Comparison of ENCODE assay signal across 8 cellular contexts in the genomic region with DNA sequence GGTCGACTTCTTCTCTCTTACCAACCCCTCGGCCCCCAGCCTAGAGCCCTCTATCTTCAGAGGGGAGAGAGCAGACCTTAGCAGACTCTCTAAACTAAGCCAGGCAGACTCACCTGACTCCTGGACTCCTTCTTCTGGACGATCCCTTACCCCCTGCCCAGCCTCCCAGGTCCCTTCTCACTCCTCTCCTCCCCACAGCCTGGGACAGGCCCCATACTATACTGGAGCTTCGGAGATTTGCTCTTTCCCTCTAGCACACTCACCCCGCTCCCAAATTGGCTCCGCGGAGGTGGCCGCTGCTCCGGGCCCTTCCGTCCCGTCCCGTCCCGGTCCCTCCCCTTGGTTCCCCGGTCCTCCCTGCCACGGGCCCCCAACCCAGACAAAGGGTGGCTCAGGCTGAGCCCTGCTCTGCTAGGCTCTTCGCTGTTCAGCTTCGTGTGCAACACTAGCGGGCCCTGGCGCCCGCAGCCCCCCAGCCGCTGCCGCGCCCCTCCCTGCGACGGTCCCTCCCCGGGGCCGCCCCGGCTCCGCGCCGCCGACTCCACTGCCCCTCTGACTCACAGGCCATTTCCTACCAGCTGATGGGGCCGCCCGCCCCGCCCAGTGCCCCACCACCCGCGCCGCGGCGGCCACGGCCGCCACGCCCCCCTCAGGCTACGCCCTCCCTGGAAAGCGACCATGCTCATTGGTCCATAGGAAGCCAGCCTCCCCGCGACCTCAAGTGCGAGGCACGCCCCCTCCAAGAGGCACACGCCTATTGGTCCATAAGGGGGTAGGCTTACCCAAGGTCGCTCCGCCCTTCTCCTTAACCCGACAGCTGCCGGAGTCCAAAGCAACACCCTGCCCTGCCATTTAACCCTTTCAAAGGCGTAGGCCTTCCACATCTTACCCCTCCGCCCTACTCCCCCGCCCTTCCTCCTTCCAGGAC. TPM values are rescaled to one million over a fixed set of nuclear protein-coding genes. Genes with fewer than 3 reads are reported as not detected.
DNase-seq lines count a peak whose midpoint lies in the region; ATAC-seq, FAIRE-seq and TF ChIP-seq lines count a peak whose summit lies in the region.

No MANE protein-coding gene starts in this region.

- peak; percentile 99 for DNase-seq in A673 (ENCODE audit: low spot score)
- DNase-seq in NCI-H2196 treated with DMSO at 0.1 percent for 48 hours (lab: John Stamatoyannopoulos, UW; ENCODE audit: unreplicated experiment) = peak; percentile 95
- DNase-seq in bronchial epithelial cell (ENCODE audit: low read depth) = peak; percentile 95
- peak; percentile 95 for DNase-seq in iPS-NIHi7 (ENCODE audit: extremely low spot score)
- peak; percentile 99 for DNase-seq in small intestine

- POLR2A ChIA-PET in A673 (lab: Charles Lee; ENCODE audit: low non-redundant PET) = interaction anchor here (0.7 kb wide), 1 partner anchor 8 kb away, joined by 4 read pairs; the partner anchor contains the start of gene STOML2

- no TSS peak for BruUV-seq in A673 (replicated peaks; lab: Mats Ljungman, UMichigan)

- no peaks in the 10 kb centered on the region for H3K9me3 ChIP-seq in A673 (ENCODE audit: low read depth, low read length, poor library complexity, severe bottlenecking)
- H3K9me3 ChIP-seq in small intestine (ENCODE audit: control insufficient read depth, low read depth) = no peaks in the 10 kb centered on the region

- CTCF ChIA-PET in A673 (lab: Charles Lee) = no interaction called here

- ATAC-seq in GM18870 (IDR thresholded peaks at IDR 0.05; ENCODE audit: unreplicated experiment) (peak; percentile 62), HG03139 (IDR thresholded peaks at IDR 0.05; ENCODE audit: unreplicated experiment) (peak; percentile 61)

- TF ChIP-seq CTCF in A673 (conservative IDR thresholded peaks at IDR 0.05; ENCODE audit: low read depth, low read length) (no peak), WI38 (IDR thresholded peaks at IDR 0.05; ENCODE audit: low read depth, low read length) (no peak), bronchial epithelial cell (IDR thresholded peaks at IDR 0.05; ENCODE audit: insufficient read depth, low read length, severe bottlenecking) (no peak)

- peak overlapping the region; percentile 78 for H3K27ac ChIP-seq in A673 (ENCODE audit: low read depth, low read length, poor library complexity, severe bottlenecking)
- H3K27ac ChIP-seq in small intestine (ENCODE audit: low read depth in 1 of 2, low read length in 1 of 2) = peak overlapping the region; percentile 78 to 83

- intact Hi-C loops in A673 (cut with micrococcal nuclease; ENCODE audit: unreplicated experiment) = loop anchor here (10.0 kb wide), 1 partner anchor 274 kb away; no protein-coding TSS in a partner anchor

- H3K27me3 ChIP-seq in A673 (replicated peaks; ENCODE audit: insufficient read depth, low read depth, low read length, poor library complexity) = no peaks in the 10 kb centered on the region
- H3K27me3 ChIP-seq in bronchial epithelial cell (ENCODE audit: control insufficient read depth, insufficient read depth, low read length) = no peaks in the 10 kb centered on the region
- H3K27me3 ChIP-seq in small intestine (ENCODE audit: control insufficient read depth in 2 of 2, insufficient read depth in 2 of 2, low read length in 2 of 2) = no peaks in the 10 kb centered on the region

- H3K4me3 ChIP-seq in A673 (ENCODE audit: low read depth, low read length, poor library complexity, severe bottlenecking) = peak overlapping the region; percentile 78
- peak overlapping the region; percentile 90 for H3K4me3 ChIP-seq in WI38 (ENCODE audit: low read depth, low read length)
- H3K4me3 ChIP-seq in bronchial epithelial cell (ENCODE audit: low read depth, low read length) = peak overlapping the region; percentile 73
- H3K4me3 ChIP-seq in small intestine (ENCODE audit: low read depth in 1 of 2, low read length in 2 of 2) = peak overlapping the region; percentile 47 to 64

- H3K36me3 ChIP-seq in A673 (ENCODE audit: insufficient read depth, low read length, poor library complexity, severe bottlenecking) (peaks cover 5% of the 10 kb centered on the region), bronchial epithelial cell (ENCODE audit: control insufficient read depth, insufficient read depth, low read length) (peaks cover 2% of the 10 kb centered on the region), small intestine (ENCODE audit: control insufficient read depth in 2 of 2, insufficient read depth in 2 of 2, low read length in 2 of 2) (peaks cover 3 to 10% of the 10 kb centered on the region in 2 donors)

- H3K4me1 ChIP-seq in A673 (ENCODE audit: insufficient read depth, low read length, poor library complexity, severe bottlenecking) (peaks cover 33% of the 10 kb centered on the region), small intestine (ENCODE audit: control insufficient read depth in 2 of 2, insufficient read depth in 1 of 2, low read depth in 1 of 2, low read length in 1 of 2) (peaks cover 10 to 23% of the 10 kb centered on the region in 2 donors)

- 2 to 3% (median 2%) methylated on average over 36 to 57 of the region's 57 CpGs for WGBS in small intestine, 3 donors

- FAIRE-seq in bronchial epithelial cell (lab: Jason Lieb, UNC) (no peak), small intestine (lab: Jason Lieb, UNC) (no peak)

RNA-seq across cellular contexts. Expression of gene ATOSB, which starts 4.4 kb away (rescaled TPM):
- total RNA-seq in A673 (2021) = 7.4 and 8.3 TPM in 2 replicates
- total RNA-seq in bronchial epithelial cell = 10.3 and 12.2 TPM in 2 replicates
- 10 to 100 TPM; 11.3 to 20.1 (median 17.8) TPM for polyA plus RNA-seq in small intestine

RNA-seq across cellular contexts. Expression of gene STOML2, which starts 8.3 kb away (rescaled TPM):
- 200 and 209 TPM in 2 replicates for total RNA-seq in A673 (2021)
- total RNA-seq in bronchial epithelial cell = 165 and 248 TPM in 2 replicates
- polyA plus RNA-seq in small intestine = 100 to 1,000 TPM; 125 to 160 (median 132) TPM

RNA-seq across cellular contexts. Expression of gene PIGO, which starts 14.9 kb away (rescaled TPM):
- total RNA-seq in A673 (2021) (32.9 and 34.3 TPM in 2 replicates), bronchial epithelial cell (22.9 and 25.3 TPM in 2 replicates)
- 10 to 100 TPM; 10.8 to 23.8 (median 13.4) TPM for polyA plus RNA-seq in small intestine

RNA-seq across cellular contexts. Expression of gene FANCG, which starts 31.5 kb away (rescaled TPM):
- total RNA-seq in A673 (2021) (104 and 110 TPM in 2 replicates), bronchial epithelial cell (7.6 and 9.7 TPM in 2 replicates)
- polyA plus RNA-seq in small intestine = 10 to 100 TPM in 2 of 3 donors, 1 to 10 TPM in 1; 10.0 to 21.1 (median 12.3) TPM

RNA-seq across cellular contexts. Expression of gene VCP, which starts 38.8 kb away (rescaled TPM):
- 625 and 643 TPM in 2 replicates for total RNA-seq in A673 (2021)
- 320 and 342 TPM in 2 replicates for total RNA-seq in bronchial epithelial cell
- 100 to 1,000 TPM in 1 of 3 donors, 10 to 100 TPM in 2; 54.0 to 116 (median 58.6) TPM for polyA plus RNA-seq in small intestine

Comparison
In these comparisons a context has a peak if more than half of its experiments do, and no peak if none do; other contexts are left out.
1. Peak in every context shown above with its lines: DNase-seq, ATAC-seq, H3K4me3 ChIP-seq and H3K27ac ChIP-seq.